Comparison of ENCODE assay signal across 1 cellular context in the genomic region with DNA sequence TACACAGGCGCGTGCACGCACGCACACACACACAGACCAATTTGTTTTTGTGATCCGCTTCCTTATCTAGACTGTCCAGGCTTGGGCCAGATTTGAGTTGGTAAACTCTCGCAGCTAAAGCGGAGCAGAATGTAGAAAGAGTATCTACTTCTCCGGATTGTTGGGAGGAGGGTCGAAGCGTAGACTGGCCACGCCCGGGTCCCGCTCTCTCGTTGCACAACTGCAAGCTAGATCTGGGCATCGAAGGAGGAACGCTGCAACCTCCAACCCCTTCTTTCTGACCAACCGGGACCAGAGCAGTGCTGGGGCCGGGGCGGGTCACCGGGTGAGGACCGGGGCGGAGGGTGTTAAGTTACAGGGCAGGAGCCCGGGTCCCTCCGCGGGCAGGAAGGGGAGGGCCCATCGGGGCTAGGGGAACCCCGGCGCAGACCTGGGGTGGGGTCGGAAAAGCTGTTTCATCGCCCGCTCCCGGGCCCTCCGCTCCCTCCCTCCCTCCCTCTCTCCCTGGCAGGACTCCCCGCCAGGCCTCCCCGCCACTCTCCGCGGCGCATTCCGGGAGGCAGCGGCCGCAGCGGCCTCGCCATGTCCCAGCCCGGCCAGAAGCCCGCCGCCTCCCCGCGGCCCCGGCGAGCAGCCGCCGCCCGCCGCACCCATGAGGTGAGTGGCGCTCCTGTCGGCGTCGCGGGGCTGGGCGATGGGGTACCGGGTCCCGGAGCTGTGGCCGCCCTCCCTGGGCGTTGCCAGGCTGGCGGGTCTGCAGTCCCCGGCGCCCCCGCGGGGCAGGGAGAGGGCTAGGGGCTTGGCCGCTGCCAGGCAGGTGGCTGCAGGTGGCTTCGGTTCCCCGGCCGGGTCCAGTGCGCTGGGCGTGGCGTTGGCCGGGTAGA.
A peak's percentile ranks its signal among the peaks of the same experiment; 100 is the strongest.
TF ChIP-seq lines count a peak whose summit lies in the region.

TSS of gene CAST (plus strand) at position 536 of the 884 bp plus-strand sequence. CDS start at position 583, 47 bp downstream.

TF ChIP-seq in K562, 482 proteins besides CTCF, POLR2A, EP300 and RAD21 (continued from another document and continues in another):
- TF ChIP-seq, protein P1, sequence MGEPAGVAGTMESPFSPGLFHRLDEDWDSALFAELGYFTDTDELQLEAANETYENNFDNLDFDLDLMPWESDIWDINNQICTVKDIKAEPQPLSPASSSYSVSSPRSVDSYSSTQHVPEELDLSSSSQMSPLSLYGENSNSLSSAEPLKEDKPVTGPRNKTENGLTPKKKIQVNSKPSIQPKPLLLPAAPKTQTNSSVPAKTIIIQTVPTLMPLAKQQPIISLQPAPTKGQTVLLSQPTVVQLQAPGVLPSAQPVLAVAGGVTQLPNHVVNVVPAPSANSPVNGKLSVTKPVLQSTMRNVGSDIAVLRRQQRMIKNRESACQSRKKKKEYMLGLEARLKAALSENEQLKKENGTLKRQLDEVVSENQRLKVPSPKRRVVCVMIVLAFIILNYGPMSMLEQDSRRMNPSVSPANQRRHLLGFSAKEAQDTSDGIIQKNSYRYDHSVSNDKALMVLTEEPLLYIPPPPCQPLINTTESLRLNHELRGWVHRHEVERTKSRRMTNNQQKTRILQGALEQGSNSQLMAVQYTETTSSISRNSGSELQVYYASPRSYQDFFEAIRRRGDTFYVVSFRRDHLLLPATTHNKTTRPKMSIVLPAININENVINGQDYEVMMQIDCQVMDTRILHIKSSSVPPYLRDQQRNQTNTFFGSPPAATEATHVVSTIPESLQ (CRISPR knock-in tag; IDR thresholded peaks at IDR 0.05): no peak
- TF ChIP-seq KDM1A (IDR thresholded peaks at IDR 0.05) (peak; percentile 98), MCM5 (IDR thresholded peaks at IDR 0.05; ENCODE audit: low read depth) (no peak), RFX1 (IDR thresholded peaks at IDR 0.05) (no peak), ZNF175 (CRISPR knock-in tag; IDR thresholded peaks at IDR 0.05; ENCODE audit: low read depth) (no peak), SMC3 (conservative IDR thresholded peaks at IDR 0.05; ENCODE audit: insufficient read depth, low read depth, low read length) (no peak), ZFP36 (IDR thresholded peaks at IDR 0.05; ENCODE audit: low read depth, low read length, partially characterized antibody) (no peak), ZNF263 (CRISPR knock-in tag; IDR thresholded peaks at IDR 0.05; ENCODE audit: borderline replicate concordance) (no peak), DDX20 (tag; IDR thresholded peaks at IDR 0.05; ENCODE audit: low read depth) (no peak), RNF219 (CRISPR knock-in tag; IDR thresholded peaks at IDR 0.05) (no peak), POLR2G (IDR thresholded peaks at IDR 0.05; ENCODE audit: low read depth, low read length) (no peak), THRAP3 (IDR thresholded peaks at IDR 0.05; ENCODE audit: borderline replicate concordance) (no peak), FOXK1 (CRISPR knock-in tag; IDR thresholded peaks at IDR 0.05; ENCODE audit: borderline replicate concordance) (no peak), NR0B1 (IDR thresholded peaks at IDR 0.05; ENCODE audit: partially characterized antibody) (no peak), HNRNPL (IDR thresholded peaks at IDR 0.05; ENCODE audit: low read depth, low read length) (no peak), ARHGAP35 (IDR thresholded peaks at IDR 0.05; ENCODE audit: partially characterized antibody) (no peak), MBD1 (CRISPR knock-in tag; IDR thresholded peaks at IDR 0.05) (no peak), BRD4 (IDR thresholded peaks at IDR 0.05) (no peak), SIN3B (IDR thresholded peaks at IDR 0.05; ENCODE audit: low read depth) (no peak), ARID4B (CRISPR knock-in tag; IDR thresholded peaks at IDR 0.05) (no peak), MITF (IDR thresholded peaks at IDR 0.05) (no peak), ZSCAN32 (CRISPR knock-in tag; IDR thresholded peaks at IDR 0.05) (no peak), ARID1B (IDR thresholded peaks at IDR 0.05) (peak; percentile 87), CBFA2T2 (conservative IDR thresholded peaks at IDR 0.05) (peak; percentile 69), ZNF395 (CRISPR knock-in tag; IDR thresholded peaks at IDR 0.05) (no peak), BDP1 (IDR thresholded peaks at IDR 0.05; ENCODE audit: insufficient read depth, insufficient read length) (no peak)
- TF ChIP-seq, protein P2, sequence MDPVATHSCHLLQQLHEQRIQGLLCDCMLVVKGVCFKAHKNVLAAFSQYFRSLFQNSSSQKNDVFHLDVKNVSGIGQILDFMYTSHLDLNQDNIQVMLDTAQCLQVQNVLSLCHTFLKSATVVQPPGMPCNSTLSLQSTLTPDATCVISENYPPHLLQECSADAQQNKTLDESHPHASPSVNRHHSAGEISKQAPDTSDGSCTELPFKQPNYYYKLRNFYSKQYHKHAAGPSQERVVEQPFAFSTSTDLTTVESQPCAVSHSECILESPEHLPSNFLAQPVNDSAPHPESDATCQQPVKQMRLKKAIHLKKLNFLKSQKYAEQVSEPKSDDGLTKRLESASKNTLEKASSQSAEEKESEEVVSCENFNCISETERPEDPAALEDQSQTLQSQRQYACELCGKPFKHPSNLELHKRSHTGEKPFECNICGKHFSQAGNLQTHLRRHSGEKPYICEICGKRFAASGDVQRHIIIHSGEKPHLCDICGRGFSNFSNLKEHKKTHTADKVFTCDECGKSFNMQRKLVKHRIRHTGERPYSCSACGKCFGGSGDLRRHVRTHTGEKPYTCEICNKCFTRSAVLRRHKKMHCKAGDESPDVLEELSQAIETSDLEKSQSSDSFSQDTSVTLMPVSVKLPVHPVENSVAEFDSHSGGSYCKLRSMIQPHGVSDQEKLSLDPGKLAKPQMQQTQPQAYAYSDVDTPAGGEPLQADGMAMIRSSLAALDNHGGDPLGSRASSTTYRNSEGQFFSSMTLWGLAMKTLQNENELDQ (CRISPR knock-in tag; IDR thresholded peaks at IDR 0.05; ENCODE audit: borderline replicate concordance): no peak
- TF ChIP-seq, protein P3, sequence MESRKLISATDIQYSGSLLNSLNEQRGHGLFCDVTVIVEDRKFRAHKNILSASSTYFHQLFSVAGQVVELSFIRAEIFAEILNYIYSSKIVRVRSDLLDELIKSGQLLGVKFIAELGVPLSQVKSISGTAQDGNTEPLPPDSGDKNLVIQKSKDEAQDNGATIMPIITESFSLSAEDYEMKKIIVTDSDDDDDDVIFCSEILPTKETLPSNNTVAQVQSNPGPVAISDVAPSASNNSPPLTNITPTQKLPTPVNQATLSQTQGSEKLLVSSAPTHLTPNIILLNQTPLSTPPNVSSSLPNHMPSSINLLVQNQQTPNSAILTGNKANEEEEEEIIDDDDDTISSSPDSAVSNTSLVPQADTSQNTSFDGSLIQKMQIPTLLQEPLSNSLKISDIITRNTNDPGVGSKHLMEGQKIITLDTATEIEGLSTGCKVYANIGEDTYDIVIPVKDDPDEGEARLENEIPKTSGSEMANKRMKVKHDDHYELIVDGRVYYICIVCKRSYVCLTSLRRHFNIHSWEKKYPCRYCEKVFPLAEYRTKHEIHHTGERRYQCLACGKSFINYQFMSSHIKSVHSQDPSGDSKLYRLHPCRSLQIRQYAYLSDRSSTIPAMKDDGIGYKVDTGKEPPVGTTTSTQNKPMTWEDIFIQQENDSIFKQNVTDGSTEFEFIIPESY (CRISPR knock-in tag; IDR thresholded peaks at IDR 0.05): no peak
